In genomic region chr1:94743866-94744265, GRCh38 we compare ENCODE assay signal across 13 cellular contexts.
DNase-seq lines count a peak whose midpoint lies in the region; ATAC-seq and TF ChIP-seq lines count a peak whose summit lies in the region.
"Had no signal": no experiment of that assay in that cellular context is flagged by ENCODE, and none has a peak within 500 bp of the region (broad histone marks: within the 10 kb centered on the region; RNA-seq: fewer than 3 reads in every experiment).

No MANE protein-coding gene starts in this region.

- H3K27ac Mint-ChIP-seq in activated CD4-positive, alpha-beta T cell treated with anti-CD3 and anti-CD28 coated beads, Interleukin-2, amount 10 ng/mL, durations not matched to agents 24 days and 14 days = no peak overlapping the region

- peak in 1 of 4 donors; percentile 44 for TF ChIP-seq EP300 in upper lobe of left lung (IDR thresholded peaks at IDR 0.05)

- 69 to 72% methylated on average over 1 of the region's 1 CpG for WGBS in upper lobe of left lung, 2 donors

- DNase-seq in activated CD4-positive, alpha-beta T cell treated with anti-CD3 and anti-CD28 coated beads, Interleukin-2, amount 10 ng/mL, durations not matched to agents 24 days and 14 days = peak; percentile 37
- no peak for DNase-seq in activated CD4-positive, alpha-beta T cell treated with anti-CD3 and anti-CD28 coated beads for 1 hour
- peak; percentile 63 for DNase-seq in brain pericyte (ENCODE audit: low read depth, low spot score)
- DNase-seq in left colon = peak in 1 of 2 donors; percentile 76
- DNase-seq in upper lobe of left lung = no peak
- no peak for DNase-seq in activated gamma-delta T cell (lab: John Stamatoyannopoulos, UW)
- DNase-seq in NCI-H187 treated with DMSO at 0.1 percent for 48 hours (lab: John Stamatoyannopoulos, UW) = no peak
- DNase-seq: activated effector memory CD4-positive, alpha-beta T cell treated with Interleukin-2 at 50 U/mL for 16 hours; GOT3; PC-9; T-helper 2 cell had no signal

- no peaks in the 10 kb centered on the region for H3K36me3 Mint-ChIP-seq in activated CD4-positive, alpha-beta T cell treated with anti-CD3 and anti-CD28 coated beads, Interleukin-2, amount 10 ng/mL, durations not matched to agents 24 days and 14 days (ENCODE audit: low read depth)

- TF ChIP-seq CTCF in upper lobe of left lung (IDR thresholded peaks at IDR 0.05) = no peak

- H3K27me3 ChIP-seq in upper lobe of left lung = no peaks in the 10 kb centered on the region

- peak overlapping the region in 3 of 4 donors; percentile 32 to 62 (median 40) for H3K27ac ChIP-seq in upper lobe of left lung
- H3K27ac ChIP-seq: epithelial cell of prostate, PC-9 had no signal

- H3K27me3 Mint-ChIP-seq in activated CD4-positive, alpha-beta T cell treated with anti-CD3 and anti-CD28 coated beads, Interleukin-2, amount 10 ng/mL, durations not matched to agents 24 days and 14 days = peaks cover 6% of the 10 kb centered on the region

- no peak overlapping the region for H3K4me3 Mint-ChIP-seq in activated CD4-positive, alpha-beta T cell treated with anti-CD3 and anti-CD28 coated beads, Interleukin-2, amount 10 ng/mL, durations not matched to agents 24 days and 14 days

- H3K4me1 ChIP-seq in upper lobe of left lung = peaks cover 0 to 11% (median 4%) of the 10 kb centered on the region in 4 donors

- peaks cover 8% of the 10 kb centered on the region for H3K9me3 Mint-ChIP-seq in activated CD4-positive, alpha-beta T cell treated with anti-CD3 and anti-CD28 coated beads, Interleukin-2, amount 10 ng/mL, durations not matched to agents 24 days and 14 days

- H3K36me3 ChIP-seq in upper lobe of left lung = no peaks in the 10 kb centered on the region

- no peak overlapping the region for H3K4me3 ChIP-seq in upper lobe of left lung
- H3K4me3 ChIP-seq: PC-9 had no signal

- ATAC-seq in left colon (peak; percentile 97), upper lobe of left lung (ENCODE audit: low FRiP score in 2 of 2) (no peak), GM21381 (IDR thresholded peaks at IDR 0.05; ENCODE audit: unreplicated experiment) (no peak)

- TF ChIP-seq POLR2A in upper lobe of left lung (IDR thresholded peaks at IDR 0.05) = no peak

- peaks cover 6% of the 10 kb centered on the region for H3K4me1 Mint-ChIP-seq in activated CD4-positive, alpha-beta T cell treated with anti-CD3 and anti-CD28 coated beads, Interleukin-2, amount 10 ng/mL, durations not matched to agents 24 days and 14 days

- no peaks in the 10 kb centered on the region for H3K9me3 ChIP-seq in upper lobe of left lung

- intact Hi-C loops in activated CD4-positive, alpha-beta T cell treated with anti-CD3 and anti-CD28 coated beads, Interleukin-2, amount 10 ng/mL, durations not matched to agents 24 days and 14 days (cut with micrococcal nuclease) = no loop called here
- intact Hi-C loops in left colon (cut with DNase I, micrococcal nuclease) = no loop called here

Comparison
In these comparisons a context has a peak if more than half of its experiments do, and no peak if none do; other contexts are left out.
1. DNase-seq: peak in activated CD4-positive, alpha-beta T cell treated with anti-CD3 and anti-CD28 coated beads, Interleukin-2, amount 10 ng/mL, durations not matched to agents 24 days and 14 days (single experiment) and brain pericyte (single experiment); none in activated CD4-positive, alpha-beta T cell treated with anti-CD3 and anti-CD28 coated beads for 1 hour (single experiment), upper lobe of left lung (0 of 2), activated gamma-delta T cell (single experiment) and NCI-H187 treated with DMSO at 0.1 percent for 48 hours (single experiment).